Comparison of ENCODE assay signal across 32 cellular contexts in the genomic region with DNA sequence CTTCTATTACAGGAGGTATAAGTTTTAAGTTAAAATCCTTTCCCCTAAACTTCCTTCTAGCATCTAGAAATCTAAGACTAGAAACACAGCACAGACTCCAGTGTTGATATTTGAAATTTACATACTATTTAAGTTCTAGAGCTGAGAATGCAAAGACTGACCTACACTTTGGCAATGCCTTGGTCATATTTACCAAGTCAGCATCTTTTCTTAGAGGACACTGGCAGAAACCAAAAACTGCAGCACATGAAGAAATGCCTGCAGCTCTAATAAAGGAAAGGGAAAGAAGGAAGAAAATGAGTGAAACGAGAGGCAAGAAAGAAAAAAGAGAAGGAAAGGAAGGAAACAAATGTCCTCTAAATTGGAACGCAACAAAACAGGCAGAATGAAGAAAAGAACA.
"Had no signal": no experiment of that assay in that cellular context is flagged by ENCODE, and none has a peak within 500 bp of the region (broad histone marks: within the 10 kb centered on the region; RNA-seq: fewer than 3 reads in every experiment).

No MANE protein-coding gene starts in this region.

- H3K27me3 ChIP-seq: adrenal gland, ascending aorta, body of pancreas, brain microvascular endothelial cell, breast epithelium, cardiac muscle cell had no signal

- FAIRE-seq: astrocyte, bronchial epithelial cell had no signal

- ATAC-seq: activated naive CD8-positive, alpha-beta T cell treated with anti-CD3 and anti-CD28 coated beads, Interleukin-2, amount 50 U/mL, for 24 hours; body of pancreas had no signal

- H3K27ac ChIP-seq: adrenal gland, ascending aorta, body of pancreas, brain microvascular endothelial cell, breast epithelium, cardiac muscle cell had no signal

- H3K4me1 ChIP-seq: adrenal gland, ascending aorta, body of pancreas, breast epithelium had no signal

- DNase-seq: activated effector memory CD4-positive, alpha-beta T cell treated with anti-CD3 and anti-CD28 coated beads, Interleukin-2, amount 50 U/mL, for 16 hours; activated effector memory CD4-positive, alpha-beta T cell treated with Interleukin-2 at 50 U/mL for 16 hours; activated gamma-delta T cell; activated gamma-delta T cell treated with Interleukin-2 at 50 U/mL for 16 hours; activated naive CD4-positive, alpha-beta T cell; activated naive CD4-positive, alpha-beta T cell treated with anti-CD3 and anti-CD28 coated beads for 36 hours; activated naive CD4-positive, alpha-beta T cell treated with anti-CD3 and anti-CD28 coated beads, Interleukin-2, amount 10 ng/mL, durations not matched to agents 7 days and 5 days; activated naive CD4-positive, alpha-beta T cell treated with anti-CD3 and anti-CD28 coated beads, Interleukin-2, amount 50 U/mL, for 16 hours; activated naive CD4-positive, alpha-beta T cell treated with Interleukin-2 at 50 U/mL for 16 hours; activated naive CD8-positive, alpha-beta T cell treated with anti-CD3 and anti-CD28 coated beads for 36 hours; activated naive CD8-positive, alpha-beta T cell treated with anti-CD3 and anti-CD28 coated beads, Interleukin-2, amount 10 ng/mL, durations not matched to agents 7 days and 5 days; activated naive CD8-positive, alpha-beta T cell treated with anti-CD3 and anti-CD28 coated beads, Interleukin-2, amount 50 U/mL, for 24 hours; activated T-cell treated with anti-CD3 and anti-CD28 coated beads, Interleukin-2, amount 50 U/mL, for 1 hour; activated T-cell treated with anti-CD3 and anti-CD28 coated beads, Interleukin-2, amount 50 U/mL, for 24 hours; activated T-cell treated with anti-CD3 and anti-CD28 coated beads, Interleukin-2, amount 50 U/mL, for 4 hours; activated T-cell treated with anti-CD3 and anti-CD28 coated beads, Interleukin-2, amount 50 U/mL, for 48 hours; activated T-cell treated with anti-CD3 and anti-CD28 coated beads, Interleukin-2, amount 50 U/mL, for 72 hours; adrenal gland; amniotic stem cell; amygdala; anterior cingulate cortex; aorta; body of pancreas; brain microvascular endothelial cell; caudate nucleus; central memory CD4-positive, alpha-beta T cell; cerebellar nuclear complex had no signal

- H3K4me3 ChIP-seq: adrenal gland, ascending aorta, body of pancreas, breast epithelium, cardiac muscle cell had no signal

- H3K9me3 ChIP-seq: adrenal gland, ascending aorta, body of pancreas, breast epithelium had no signal

- H3K36me3 ChIP-seq: adrenal gland, ascending aorta, brain microvascular endothelial cell, breast epithelium, cardiac muscle cell had no signal
